ENCODE assay signal across 1 cellular context in genomic region chr4:46389301-46389761, GRCh38.
TF ChIP-seq lines count a peak whose summit lies in the region.

No MANE protein-coding gene starts in this region.

TF ChIP-seq in H1, 55 proteins besides CTCF, POLR2A, EP300 and RAD21:
- TF ChIP-seq JUN (IDR thresholded peaks at IDR 0.05; ENCODE audit: low read depth, low read length) (no peak), CHD2 (IDR thresholded peaks at IDR 0.05; ENCODE audit: low read length) (no peak), TBP (IDR thresholded peaks at IDR 0.05; ENCODE audit: low read depth, low read length) (no peak), ASH2L (IDR thresholded peaks at IDR 0.05; ENCODE audit: low read length) (peak; percentile 59), GTF2F1 (IDR thresholded peaks at IDR 0.05; ENCODE audit: borderline replicate concordance, low read depth, low read length) (no peak), CEBPB (IDR thresholded peaks at IDR 0.05; ENCODE audit: low read depth, low read length) (no peak; the same call in 1 of the 2 replicates), SRF (IDR thresholded peaks at IDR 0.05; ENCODE audit: low read depth, low read length) (no peak), EZH2 (IDR thresholded peaks at IDR 0.05; ENCODE audit: low read depth, low read length, severe bottlenecking) (peak; percentile 37), RBBP5 (IDR thresholded peaks at IDR 0.05; ENCODE audit: borderline replicate concordance, low read depth, low read length) (no peak), HDAC2 (IDR thresholded peaks at IDR 0.05; ENCODE audit: borderline replicate concordance in 1 of 2, low read depth in 2 of 2, low read length in 2 of 2) (no peak), YY1 (IDR thresholded peaks at IDR 0.05; ENCODE audit: low read depth, low read length) (no peak), HDAC6 (IDR thresholded peaks at IDR 0.05; ENCODE audit: low read depth, low read length) (no peak), SAP30 (IDR thresholded peaks at IDR 0.05; ENCODE audit: insufficient read depth, insufficient replicate concordance, low read length) (peak; percentile 81), KDM1A (IDR thresholded peaks at IDR 0.05; ENCODE audit: borderline replicate concordance, low read length) (no peak), BRCA1 (IDR thresholded peaks at IDR 0.05; ENCODE audit: low read depth, low read length) (no peak), TAF7 (optimal IDR thresholded peaks at IDR 0.05; ENCODE audit: borderline replicate concordance, low read depth, low read length) (no peak), JUND (IDR thresholded peaks at IDR 0.05; ENCODE audit: low read length) (no peak), BACH1 (IDR thresholded peaks at IDR 0.05; ENCODE audit: low read length) (no peak), BCL11A (IDR thresholded peaks at IDR 0.05; ENCODE audit: low read depth in 2 of 2, low read length in 2 of 2) (no peak), E2F6 (IDR thresholded peaks at IDR 0.05) (no peak; the same call in 1 of the 2 replicates), TAF1 (IDR thresholded peaks at IDR 0.05; ENCODE audit: low read depth, low read length) (no peak), NRF1 (IDR thresholded peaks at IDR 0.05; ENCODE audit: low read depth, low read length) (no peak), EGR1 (IDR thresholded peaks at IDR 0.05; ENCODE audit: borderline replicate concordance, low read depth, low read length) (no peak), SP2 (IDR thresholded peaks at IDR 0.05; ENCODE audit: low read length) (no peak), SUZ12 (IDR thresholded peaks at IDR 0.05; ENCODE audit: low read length) (peak; percentile 52; the same call in 1 of the 2 replicates), RNF2 (IDR thresholded peaks at IDR 0.05; ENCODE audit: borderline replicate concordance, low read depth, low read length, missing control alignments, poor library complexity, severe bottlenecking) (peak; percentile 52), KDM4A (IDR thresholded peaks at IDR 0.05; ENCODE audit: low read depth, low read length, severe bottlenecking) (peak; percentile 43), RFX5 (IDR thresholded peaks at IDR 0.05; ENCODE audit: borderline replicate concordance, low read depth, low read length) (no peak), CREB1 (IDR thresholded peaks at IDR 0.05) (no peak), SIN3A (conservative IDR thresholded peaks at IDR 0.05 in 1 of 2, IDR thresholded peaks at IDR 0.05 in 1 of 2; ENCODE audit: low read depth in 1 of 2, low read length in 2 of 2) (no peak), CBX5 (IDR thresholded peaks at IDR 0.05; ENCODE audit: low read depth, low read length) (no peak), POLR2AphosphoS5 (IDR thresholded peaks at IDR 0.05; ENCODE audit: low read depth, low read length) (no peak)
- TF ChIP-seq, protein P1, sequence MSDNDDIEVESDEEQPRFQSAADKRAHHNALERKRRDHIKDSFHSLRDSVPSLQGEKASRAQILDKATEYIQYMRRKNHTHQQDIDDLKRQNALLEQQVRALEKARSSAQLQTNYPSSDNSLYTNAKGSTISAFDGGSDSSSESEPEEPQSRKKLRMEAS (IDR thresholded peaks at IDR 0.05) = peak; percentile 65
